Comparison of ENCODE assay signal across 2 cellular contexts in genomic region chrX:136873210-136873609, GRCh38.
TF ChIP-seq lines count a peak whose summit lies in the region.

No MANE protein-coding gene starts in this region.

TF ChIP-seq in GM12878, 131 proteins besides CTCF, POLR2A, EP300 and RAD21:
- TF ChIP-seq PML (IDR thresholded peaks at IDR 0.05; ENCODE audit: low read length) = 0 out of 2 replicates have a peak, but pooled peaks have one; percentile 12

TF ChIP-seq in H1, 55 proteins besides CTCF, POLR2A, EP300 and RAD21:
- peak; percentile 18 for TF ChIP-seq POLR2AphosphoS5 (IDR thresholded peaks at IDR 0.05; ENCODE audit: low read depth, low read length)
